In the genomic region with DNA sequence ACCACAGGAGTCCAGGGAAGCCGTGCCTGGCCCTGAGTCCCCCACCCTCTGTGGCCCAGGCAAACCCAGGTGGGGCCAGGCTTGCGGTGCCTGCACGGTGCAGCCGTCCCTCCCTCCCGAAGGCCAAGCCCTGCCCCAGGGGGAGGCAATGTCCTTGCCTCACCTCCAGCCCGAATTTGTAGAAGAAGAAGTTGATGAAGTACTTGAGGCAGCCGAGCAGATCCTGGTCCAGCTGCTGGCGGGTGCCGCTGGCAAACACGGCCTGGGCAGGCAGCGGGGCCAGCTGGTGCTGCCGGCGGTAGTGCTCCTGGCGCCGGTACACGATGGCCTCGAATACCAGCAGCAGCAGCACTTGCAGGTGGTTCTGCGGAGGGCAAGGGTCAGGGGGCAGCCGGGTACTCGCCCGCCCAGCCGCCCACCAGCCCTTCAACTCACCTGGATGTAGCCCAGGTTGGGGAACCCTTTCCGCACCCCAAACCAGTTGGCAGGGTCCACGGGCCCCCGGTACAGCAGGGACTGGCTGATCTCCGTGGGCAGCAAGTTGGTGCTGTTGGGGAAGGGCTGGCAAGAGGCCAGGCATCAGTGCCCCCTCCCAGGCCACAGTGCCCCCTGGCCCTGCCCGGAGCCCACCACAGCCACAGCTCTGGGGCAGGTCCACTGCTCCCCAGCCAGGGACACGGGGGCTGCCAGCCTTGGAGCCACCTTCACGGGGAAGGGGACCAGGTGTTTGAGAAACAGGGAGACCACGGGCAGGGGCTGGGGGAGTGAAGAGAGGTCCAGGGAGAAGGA, we compare ENCODE assay signal across 1 cellular context.
A peak's percentile ranks its signal among the peaks of the same experiment; 100 is the strongest.
TF ChIP-seq lines count a peak whose summit lies in the region.

No MANE protein-coding gene starts in this region.

TF ChIP-seq in HepG2, 621 proteins besides CTCF, POLR2A, EP300 and RAD21:
- TF ChIP-seq, protein P1, sequence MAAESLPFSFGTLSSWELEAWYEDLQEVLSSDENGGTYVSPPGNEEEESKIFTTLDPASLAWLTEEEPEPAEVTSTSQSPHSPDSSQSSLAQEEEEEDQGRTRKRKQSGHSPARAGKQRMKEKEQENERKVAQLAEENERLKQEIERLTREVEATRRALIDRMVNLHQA (CRISPR knock-in tag; IDR thresholded peaks at IDR 0.05), result no peak
- TF ChIP-seq FOSL2 (CRISPR knock-in tag; IDR thresholded peaks at IDR 0.05) (no peak), IKZF1 (IDR thresholded peaks at IDR 0.05) (no peak), HNRNPL (IDR thresholded peaks at IDR 0.05; ENCODE audit: low read depth, low read length) (peak; percentile 82), MTF2 (CRISPR knock-in tag; IDR thresholded peaks at IDR 0.05; ENCODE audit: borderline replicate concordance) (no peak), AGO2 (optimal IDR thresholded peaks at IDR 0.05; ENCODE audit: low read depth, low read length) (peak; percentile 20), RBM22 (optimal IDR thresholded peaks at IDR 0.05; ENCODE audit: low read length) (peak; percentile 35)
- TF ChIP-seq, protein P2, sequence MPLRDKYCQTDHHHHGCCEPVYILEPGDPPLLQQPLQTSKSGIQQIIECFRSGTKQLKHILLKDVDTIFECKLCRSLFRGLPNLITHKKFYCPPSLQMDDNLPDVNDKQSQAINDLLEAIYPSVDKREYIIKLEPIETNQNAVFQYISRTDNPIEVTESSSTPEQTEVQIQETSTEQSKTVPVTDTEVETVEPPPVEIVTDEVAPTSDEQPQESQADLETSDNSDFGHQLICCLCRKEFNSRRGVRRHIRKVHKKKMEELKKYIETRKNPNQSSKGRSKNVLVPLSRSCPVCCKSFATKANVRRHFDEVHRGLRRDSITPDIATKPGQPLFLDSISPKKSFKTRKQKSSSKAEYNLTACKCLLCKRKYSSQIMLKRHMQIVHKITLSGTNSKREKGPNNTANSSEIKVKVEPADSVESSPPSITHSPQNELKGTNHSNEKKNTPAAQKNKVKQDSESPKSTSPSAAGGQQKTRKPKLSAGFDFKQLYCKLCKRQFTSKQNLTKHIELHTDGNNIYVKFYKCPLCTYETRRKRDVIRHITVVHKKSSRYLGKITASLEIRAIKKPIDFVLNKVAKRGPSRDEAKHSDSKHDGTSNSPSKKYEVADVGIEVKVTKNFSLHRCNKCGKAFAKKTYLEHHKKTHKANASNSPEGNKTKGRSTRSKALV (CRISPR knock-in tag; IDR thresholded peaks at IDR 0.05), result no peak
